ENCODE assay signal across 8 cellular contexts in the genomic region with DNA sequence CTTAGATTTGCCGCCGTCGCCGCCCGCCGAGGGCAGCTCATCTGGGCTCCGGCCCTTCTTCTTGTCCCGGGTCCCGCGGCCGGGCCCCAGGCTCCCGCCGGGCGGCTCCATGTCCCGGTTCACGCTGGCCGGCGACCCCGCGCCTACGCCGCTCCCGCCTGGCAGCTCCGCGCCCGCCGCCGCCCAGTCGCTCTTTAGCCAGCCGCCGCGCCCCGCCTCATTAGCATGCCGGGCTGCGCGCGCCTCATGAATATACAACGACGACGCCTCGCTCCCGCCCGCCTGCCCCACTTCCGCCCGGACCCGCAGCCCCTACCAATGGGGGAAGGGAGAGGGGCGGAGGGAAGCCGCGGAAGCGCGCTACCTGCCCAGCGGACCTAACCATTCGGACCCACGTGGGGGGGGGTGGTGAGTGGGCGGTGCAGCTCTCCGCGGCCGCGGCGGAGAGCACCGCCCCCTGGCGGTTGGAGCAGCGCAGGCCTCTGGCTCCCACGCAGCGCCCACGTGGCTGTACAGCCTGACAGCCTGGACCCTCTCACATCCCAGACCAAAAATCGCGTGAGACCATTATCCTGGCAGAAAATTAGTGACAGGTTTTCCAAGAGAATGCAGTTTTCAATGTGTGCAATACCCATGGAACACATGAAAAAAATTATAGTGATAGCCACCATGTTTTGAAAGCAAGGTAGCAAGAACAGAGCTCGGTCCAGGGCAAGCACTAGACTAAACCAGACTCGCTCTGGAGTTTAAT. TPM values are rescaled to one million over a fixed set of nuclear protein-coding genes. Genes with fewer than 3 reads are reported as not detected.
DNase-seq lines count a peak whose midpoint lies in the region; ATAC-seq and TF ChIP-seq lines count a peak whose summit lies in the region.

TSS of gene DIAPH1 (minus strand) at position 197 of the 751 bp plus-strand sequence. CDS start at position 111, 86 bp downstream.

- no peaks in the 10 kb centered on the region for H3K27me3 Mint-ChIP-seq in CD4-positive, alpha-beta T cell

- peaks cover 0 to 33% (median 4%) of the 10 kb centered on the region in 4 donors for H3K36me3 ChIP-seq in right lobe of liver

- peak within 1 kb of the TSS; percentile 91 for H3K27ac ChIP-seq in CD4-positive, alpha-beta T cell (ENCODE audit: low read depth, low read length)
- peak within 1 kb of the TSS; percentile 97 to 99 (median 98) for H3K27ac ChIP-seq in right lobe of liver

- CTCF ChIA-PET in CD4-positive, alpha-beta T cell (lab: Charles Lee) = interaction anchor here (0.8 to 5.5 kb wide), 23 partner anchors 9 to 1475 kb away, joined by 3 to 281 read pairs (median 6); partner anchors contain the start of genes FCHSD1, HDAC3, PCDHGA10 and PCDHGB4

- peak; percentile 96 for TF ChIP-seq POLR2A in right lobe of liver (IDR thresholded peaks at IDR 0.05)

- 5% methylated on average over 10 of the region's 70 CpGs for WGBS in right lobe of liver (ENCODE audit: insufficient coverage, low coverage, low lambda C conversion rate, missing lambda C conversion rate)

- peak within 1 kb of the TSS; percentile 92 for H3K27ac Mint-ChIP-seq in CD4-positive, alpha-beta T cell

- H3K4me3 ChIP-seq in right lobe of liver = peak within 1 kb of the TSS; percentile 93 to 99 (median 97)

- H3K36me3 Mint-ChIP-seq in CD4-positive, alpha-beta T cell (ENCODE audit: low read depth) = peaks cover 67% of the 10 kb centered on the region

- peaks cover 66% of the 10 kb centered on the region for H3K4me1 Mint-ChIP-seq in CD4-positive, alpha-beta T cell (ENCODE audit: low read depth)

- H3K4me3 Mint-ChIP-seq in CD4-positive, alpha-beta T cell = peak within 1 kb of the TSS; percentile 98

- intact Hi-C loops in CD4-positive, alpha-beta T cell (cut with DNase I, micrococcal nuclease) = loop anchor here (1.0 to 2.0 kb wide), 5 partner anchors 14 to 27 kb away; partner anchors contain the start of genes HDAC3 (in 2 of the 2) and RELL2 (in 2 of the 2)
- intact Hi-C loops in right lobe of liver (cut with DNase I) = no loop called here

- H3K27me3 ChIP-seq in CD4-positive, alpha-beta T cell (ENCODE audit: control insufficient read depth, insufficient read depth, low read length) = no peaks in the 10 kb centered on the region
- H3K27me3 ChIP-seq in right lobe of liver = no peaks in the 10 kb centered on the region

- TF ChIP-seq CTCF in CD4-positive, alpha-beta T cell (IDR thresholded peaks at IDR 0.05) = peak; percentile 86
- peak; percentile 98 to 100 (median 98) for TF ChIP-seq CTCF in right lobe of liver (IDR thresholded peaks at IDR 0.05)

- no peaks in the 10 kb centered on the region for H3K9me3 ChIP-seq in CD4-positive, alpha-beta T cell (ENCODE audit: control insufficient read depth, low read length)
- H3K9me3 ChIP-seq in right lobe of liver = no peaks in the 10 kb centered on the region

- POLR2A ChIA-PET in CD4-positive, alpha-beta T cell (lab: Charles Lee) = interaction anchor here (0.7 to 8.2 kb wide), 11 partner anchors 12 to 299 kb away, joined by 3 to 191 read pairs (median 5); partner anchors contain the start of genes FCHSD1, HDAC3, RELL2 and TAF7

- DNase-seq in CD4-positive, alpha-beta T cell = peak; percentile 95 to 99 (median 97)
- DNase-seq in NCI-H748 treated with DMSO at 0.1 percent for 48 hours (lab: John Stamatoyannopoulos, UW) = peak; percentile 89
- peak; percentile 97 to 99 for DNase-seq in activated CD4-positive, alpha-beta T cell treated with anti-CD3 and anti-CD28 coated beads, Interleukin-2, amount 50 U/mL, for 24 hours (ENCODE audit: low read depth in 1 of 2, low spot score in 1 of 2)
- DNase-seq in dermis blood vessel endothelial cell = peak; percentile 98
- peak; percentile 99 for DNase-seq in right lobe of liver
- DNase-seq in stimulated activated CD4-positive, alpha-beta T cell treated with anti-CD3 and anti-CD28 coated beads, Interleukin-4, amount 100 ng/mL, for 4 hours = peak; percentile 98 to 99

- H3K4me1 ChIP-seq in right lobe of liver = peaks cover 0 to 42% (median 26%) of the 10 kb centered on the region in 4 donors

- no peaks in the 10 kb centered on the region for H3K9me3 Mint-ChIP-seq in CD4-positive, alpha-beta T cell

- peak; percentile 90 for ATAC-seq in CD4-positive, alpha-beta T cell (ENCODE audit: poor library complexity)
- ATAC-seq in GM19395 (IDR thresholded peaks at IDR 0.05; ENCODE audit: unreplicated experiment) (peak; percentile 80), HG03565 (IDR thresholded peaks at IDR 0.05; ENCODE audit: unreplicated experiment) (peak; percentile 58), right lobe of liver (peak; percentile 94 to 97 (median 94))

RNA-seq across cellular contexts. Expression of gene DIAPH1, which starts in this region (rescaled TPM):
- 100 to 1,000 TPM; 159 to 161 TPM for total RNA-seq in CD4-positive, alpha-beta T cell
- total RNA-seq in dermis blood vessel endothelial cell (42.2 and 91.9 TPM in 2 replicates), right lobe of liver (100 to 1,000 TPM in 4 of 6 experiments, 10 to 100 TPM in 2; 93.7 to 114 (median 107) TPM)

Comparison
In these comparisons a context has a peak if more than half of its experiments do, and no peak if none do; other contexts are left out.
1. Peak in every context shown above with its lines: DNase-seq, ATAC-seq, H3K4me3 ChIP-seq and H3K27ac ChIP-seq.
2. intact Hi-C loops: an anchor here in CD4-positive, alpha-beta T cell (1.0 to 2.0 kb wide); none called in right lobe of liver.